In the genomic region with DNA sequence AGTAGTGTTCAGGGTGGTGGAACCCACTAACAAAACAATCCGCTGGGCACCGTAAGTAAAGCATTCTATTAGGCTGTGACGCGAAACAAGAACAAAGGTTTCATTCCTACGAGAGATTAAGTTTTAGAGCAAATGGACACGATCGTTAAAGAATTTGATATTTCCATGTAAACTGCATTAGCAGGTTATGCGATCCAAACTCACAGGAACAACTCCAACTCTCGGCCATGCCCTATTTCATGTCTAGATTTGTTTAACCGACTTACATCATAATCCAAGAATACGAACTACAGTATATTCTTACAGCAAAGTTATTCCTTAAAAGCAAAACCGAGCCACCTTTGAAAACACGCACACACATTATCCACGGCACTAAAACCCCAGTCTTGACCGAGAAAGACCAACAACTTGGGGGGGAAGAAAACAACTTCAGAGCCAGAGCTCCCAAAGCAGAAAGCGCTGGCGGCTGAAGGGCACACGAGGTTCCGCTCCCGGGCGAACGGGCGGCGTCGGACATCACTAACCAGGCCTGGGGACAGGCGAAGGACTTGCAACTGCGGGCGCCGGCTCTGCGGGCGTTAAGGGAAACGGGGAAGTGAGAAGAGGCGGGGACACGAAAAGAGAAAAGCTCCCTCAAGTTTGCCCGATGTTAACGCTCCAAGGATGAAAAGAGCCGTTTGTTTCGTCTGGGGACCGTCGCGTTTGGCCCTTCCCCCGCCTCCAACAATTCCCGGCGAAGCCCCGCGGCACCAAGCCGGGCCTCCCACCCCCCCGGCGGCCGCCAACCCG, we compare ENCODE assay signal across 8 cellular contexts. TPM values are rescaled to one million over a fixed set of nuclear protein-coding genes. Genes with fewer than 3 reads are reported as not detected.
DNase-seq lines count a peak whose midpoint lies in the region; ATAC-seq and TF ChIP-seq lines count a peak whose summit lies in the region.

No MANE protein-coding gene starts in this region.

- intact Hi-C loops in CD14-positive monocyte (cut with micrococcal nuclease), result loop anchor here (5.0 to 10.0 kb wide), 3 partner anchors 176 to 1291 kb away; partner anchors contain the start of genes ARID4B (in 2 of the 2), GGPS1 (in 2 of the 2) and MTR (in 1 of the 2)
- intact Hi-C loops in prostate gland (cut with DNase I), result loop anchor here (2.0 to 10.0 kb wide), 3 partner anchors 175 to 899 kb away; partner anchors contain the start of genes ARID4B, GGPS1 and LYST

- no peaks in the 10 kb centered on the region for H3K36me3 Mint-ChIP-seq in CD14-positive monocyte

- no peaks in the 10 kb centered on the region for H3K27me3 ChIP-seq in prostate gland (replicated peaks; ENCODE audit: insufficient read depth)

- H3K4me1 ChIP-seq in prostate gland (replicated peaks), result no peaks in the 10 kb centered on the region

- no peak for TF ChIP-seq POLR2A in prostate gland (IDR thresholded peaks at IDR 0.05)

- ATAC-seq in GM18909 (IDR thresholded peaks at IDR 0.05; ENCODE audit: poor library complexity, unreplicated experiment) (peak; percentile 8), HG03354 (IDR thresholded peaks at IDR 0.05; ENCODE audit: poor library complexity, severe bottlenecking, unreplicated experiment) (peak; percentile 10)

- no peaks in the 10 kb centered on the region for H3K9me3 Mint-ChIP-seq in CD14-positive monocyte

- H3K27me3 Mint-ChIP-seq in CD14-positive monocyte (ENCODE audit: low read depth in 3 of 3), result peaks cover 0 to 2% (median 0%) of the 10 kb centered on the region in 3 donors

- under 1% methylated on average over 51 of the region's 51 CpGs for WGBS in prostate gland

- H3K4me3 ChIP-seq in prostate gland, result peak overlapping the region; percentile 67 to 88

- peak overlapping the region; percentile 98 for H3K27ac ChIP-seq in prostate gland

- TF ChIP-seq CTCF in CD14-positive monocyte (IDR thresholded peaks at IDR 0.05), result no peak
- TF ChIP-seq CTCF in prostate gland (IDR thresholded peaks at IDR 0.05), result no peak

- H3K36me3 ChIP-seq in prostate gland, result no peaks in the 10 kb centered on the region

- DNase-seq in CD14-positive monocyte (ENCODE audit: low spot score) (peak; percentile 66), NOMO-1 treated with dmso at 0.1 percent for 144 hours (lab: John Stamatoyannopoulos, UW; ENCODE audit: unreplicated experiment) (peak; percentile 50), anterior cingulate cortex (lab: John Stamatoyannopoulos, UW) (peak in 40 of 58 donors; percentile 12 to 75 (median 49)), hepatic stellate cell (ENCODE audit: low spot score) (peak; percentile 31), prostate gland (ENCODE audit: low spot score) (peak; percentile 51), NCI-H2196 (lab: John Stamatoyannopoulos, UW; ENCODE audit: unreplicated experiment) (no peak)

- no peaks in the 10 kb centered on the region for H3K9me3 ChIP-seq in prostate gland

- peak overlapping the region; percentile 74 to 94 (median 90) for H3K27ac Mint-ChIP-seq in CD14-positive monocyte

- peak overlapping the region; percentile 94 to 96 for H3K4me3 Mint-ChIP-seq in CD14-positive monocyte

- peaks cover 23% of the 10 kb centered on the region for H3K4me1 Mint-ChIP-seq in CD14-positive monocyte

RNA-seq across cellular contexts. Expression of gene B3GALNT2, which starts 0.7 kb away (rescaled TPM):
- polyA plus RNA-seq in CD14-positive monocyte, result 10 to 100 TPM in 1 of 2 donors, 1 to 10 TPM in 1; 8.9 to 10.4 TPM
- total RNA-seq in prostate gland, result 10 to 100 TPM; 29.1 to 52.1 TPM
